Comparison of ENCODE assay signal across 8 cellular contexts in genomic region chr17:38322156-38322779, GRCh38. TPM values are rescaled to one million over a fixed set of nuclear protein-coding genes. Genes with fewer than 3 reads are reported as not detected.
A peak's percentile ranks its signal among the peaks of the same experiment; 100 is the strongest.
DNase-seq lines count a peak whose midpoint lies in the region; ATAC-seq and TF ChIP-seq lines count a peak whose summit lies in the region.

No MANE protein-coding gene starts in this region.

- H3K4me3 ChIP-seq in stomach = no peak overlapping the region

- no peaks in the 10 kb centered on the region for H3K27me3 Mint-ChIP-seq in activated CD8-positive, alpha-beta memory T cell treated with anti-CD3 and anti-CD28 coated beads, Interleukin-2, amount 10 ng/mL, durations not matched to agents 7 days and 5 days
- no peaks in the 10 kb centered on the region for H3K27me3 Mint-ChIP-seq in nephron (ENCODE audit: low read depth)

- H3K36me3 ChIP-seq in stomach = peaks cover 7 to 55% (median 53%) of the 10 kb centered on the region in 4 donors

- peaks cover 16% of the 10 kb centered on the region for H3K36me3 Mint-ChIP-seq in activated CD8-positive, alpha-beta memory T cell treated with anti-CD3 and anti-CD28 coated beads, Interleukin-2, amount 10 ng/mL, durations not matched to agents 7 days and 5 days
- H3K36me3 Mint-ChIP-seq in nephron (ENCODE audit: low read depth) = peaks cover 39% of the 10 kb centered on the region

- CTCF ChIA-PET in activated CD8-positive, alpha-beta memory T cell treated with anti-CD3 and anti-CD28 coated beads, Interleukin-2, amount 10 ng/mL, durations not matched to agents 7 days and 5 days (lab: Charles Lee) = interaction anchor here (0.5 to 2.5 kb wide), 11 partner anchors 9 to 373 kb away, joined by 3 to 13 read pairs (median 4); partner anchors contain the start of gene SOCS7

- H3K9me3 ChIP-seq in stomach = no peaks in the 10 kb centered on the region

- WGBS in stomach, 5 donors = 20 to 27% (median 23%) methylated on average over 8 of the region's 8 CpGs

- no peak overlapping the region for H3K27ac Mint-ChIP-seq in activated CD8-positive, alpha-beta memory T cell treated with anti-CD3 and anti-CD28 coated beads, Interleukin-2, amount 10 ng/mL, durations not matched to agents 7 days and 5 days
- no peak overlapping the region for H3K27ac Mint-ChIP-seq in nephron

- intact Hi-C loops in stomach (cut with DNase I; ENCODE audit: low total_unique reads) = no loop called here

- H3K27ac ChIP-seq in stomach = no peak overlapping the region

- H3K4me1 ChIP-seq in stomach = peaks cover 12 to 34% (median 22%) of the 10 kb centered on the region in 4 donors

- H3K4me1 Mint-ChIP-seq in activated CD8-positive, alpha-beta memory T cell treated with anti-CD3 and anti-CD28 coated beads, Interleukin-2, amount 10 ng/mL, durations not matched to agents 7 days and 5 days = peaks cover 7% of the 10 kb centered on the region
- peaks cover 4% of the 10 kb centered on the region for H3K4me1 Mint-ChIP-seq in nephron

- TF ChIP-seq CTCF in nephron (IDR thresholded peaks at IDR 0.05; ENCODE audit: unreplicated experiment in 3 of 3) (peak; percentile 68 to 78 (median 71)), stomach (IDR thresholded peaks at IDR 0.05) (peak in 3 of 7 experiments; percentile 86 to 94 (median 88))

- no peak for TF ChIP-seq EP300 in stomach (IDR thresholded peaks at IDR 0.05)

- no peak for TF ChIP-seq POLR2A in stomach (IDR thresholded peaks at IDR 0.05)

- H3K9me3 Mint-ChIP-seq in activated CD8-positive, alpha-beta memory T cell treated with anti-CD3 and anti-CD28 coated beads, Interleukin-2, amount 10 ng/mL, durations not matched to agents 7 days and 5 days (ENCODE audit: low read depth) = no peaks in the 10 kb centered on the region
- H3K9me3 Mint-ChIP-seq in nephron = no peaks in the 10 kb centered on the region

- no peaks in the 10 kb centered on the region for H3K27me3 ChIP-seq in stomach

- H3K4me3 Mint-ChIP-seq in activated CD8-positive, alpha-beta memory T cell treated with anti-CD3 and anti-CD28 coated beads, Interleukin-2, amount 10 ng/mL, durations not matched to agents 7 days and 5 days = no peak overlapping the region
- no peak overlapping the region for H3K4me3 Mint-ChIP-seq in nephron

- peak; percentile 93 for ATAC-seq in activated CD8-positive, alpha-beta memory T cell treated with anti-CD3 and anti-CD28 coated beads, Interleukin-2, amount 10 ng/mL, durations not matched to agents 7 days and 5 days

- peak; percentile 27 to 33 for DNase-seq in SHP77 (lab: John Stamatoyannopoulos, UW)
- no peak for DNase-seq in SHP77 treated with DMSO at 0.1 percent for 48 hours (lab: John Stamatoyannopoulos, UW)
- peak; percentile 65 for DNase-seq in NCI-H510A treated with DMSO at 0.1 percent for 48 hours (lab: John Stamatoyannopoulos, UW)
- DNase-seq in activated CD8-positive, alpha-beta memory T cell treated with anti-CD3 and anti-CD28 coated beads, Interleukin-2, amount 10 ng/mL, durations not matched to agents 7 days and 5 days = peak; percentile 78
- DNase-seq in epidermal melanocyte (ENCODE audit: insufficient read length, low spot score) = peak; percentile 83
- peak; percentile 69 for DNase-seq in stomach
- no peak for DNase-seq in retina

RNA-seq across cellular contexts. Expression of gene GPR179, which starts 21.5 kb away (rescaled TPM):
- under 1 TPM in 1 of 2 experiments, not detected in 1; 0.02 TPM for total RNA-seq in activated CD8-positive, alpha-beta memory T cell treated with anti-CD3 and anti-CD28 coated beads, Interleukin-2, amount 10 ng/mL, durations not matched to agents 7 days and 5 days
- under 1 TPM in 1 of 5 donors, not detected in 4; 0.18 TPM for total RNA-seq in stomach
- under 1 TPM in 2 of 3 donors, not detected in 1; 0.03 to 0.06 TPM for polyA plus RNA-seq in stomach

RNA-seq across cellular contexts. Expression of gene MRPL45, which starts 25.3 kb away (rescaled TPM):
- total RNA-seq in activated CD8-positive, alpha-beta memory T cell treated with anti-CD3 and anti-CD28 coated beads, Interleukin-2, amount 10 ng/mL, durations not matched to agents 7 days and 5 days = 10 to 100 TPM; 22.3 to 36.8 TPM
- 10 to 100 TPM in 4 of 5 donors, 1 to 10 TPM in 1; 5.4 to 23.3 (median 12.8) TPM for total RNA-seq in stomach
- polyA plus RNA-seq in stomach = 10 to 100 TPM; 31.4 to 49.2 (median 35.9) TPM

RNA-seq across cellular contexts. Expression of gene SOCS7, which starts 29.4 kb away (rescaled TPM):
- 10 to 100 TPM; 16.2 to 16.8 TPM for total RNA-seq in activated CD8-positive, alpha-beta memory T cell treated with anti-CD3 and anti-CD28 coated beads, Interleukin-2, amount 10 ng/mL, durations not matched to agents 7 days and 5 days
- 10 to 100 TPM in 4 of 5 donors, 1 to 10 TPM in 1; 4.9 to 52.4 (median 14.1) TPM for total RNA-seq in stomach
- polyA plus RNA-seq in stomach = 10 to 100 TPM in 1 of 3 donors, 1 to 10 TPM in 2; 2.5 to 10.4 (median 7.2) TPM

Comparison
In these comparisons a context has a peak if more than half of its experiments do, and no peak if none do; other contexts are left out.
1. DNase-seq: peak in SHP77 (2 of 2), NCI-H510A treated with DMSO at 0.1 percent for 48 hours (single experiment), activated CD8-positive, alpha-beta memory T cell treated with anti-CD3 and anti-CD28 coated beads, Interleukin-2, amount 10 ng/mL, durations not matched to agents 7 days and 5 days (single experiment), epidermal melanocyte (single experiment) and stomach (single experiment); none in SHP77 treated with DMSO at 0.1 percent for 48 hours (single experiment) and retina (single experiment).